Comparison of ENCODE assay signal across 2 cellular contexts in genomic region chr12:31818623-31819268, GRCh38.
TF ChIP-seq lines count a peak whose summit lies in the region.

No MANE protein-coding gene starts in this region.

TF ChIP-seq in K562, 482 proteins besides CTCF, POLR2A, EP300 and RAD21:
- TF ChIP-seq ZBTB34 (CRISPR knock-in tag; IDR thresholded peaks at IDR 0.05) = no peak
- TF ChIP-seq ZNF217 (CRISPR knock-in tag; IDR thresholded peaks at IDR 0.05) = no peak
- no peak for TF ChIP-seq KAT8 (IDR thresholded peaks at IDR 0.05; ENCODE audit: low read depth)
- no peak for TF ChIP-seq USF1 (CRISPR knock-in tag; IDR thresholded peaks at IDR 0.05)
- TF ChIP-seq GABPB1 (CRISPR knock-in tag; IDR thresholded peaks at IDR 0.05) = no peak
- TF ChIP-seq RUNX1 (IDR thresholded peaks at IDR 0.05; ENCODE audit: low read depth) = no peak
- peak; percentile 62; the same call in 1 of the 2 replicates for TF ChIP-seq MAFF (IDR thresholded peaks at IDR 0.05; ENCODE audit: low read length)
- TF ChIP-seq MAFG (tag; conservative IDR thresholded peaks at IDR 0.05) = peak; percentile 57
- peak; percentile 56; the same call in 1 of the 2 replicates for TF ChIP-seq MAFK (IDR thresholded peaks at IDR 0.05; ENCODE audit: low read length)
- no peak for TF ChIP-seq RNF2 (IDR thresholded peaks at IDR 0.05)
- no peak for TF ChIP-seq U2AF1 (optimal IDR thresholded peaks at IDR 0.05; ENCODE audit: low read depth, low read length)
- TF ChIP-seq TSC22D4 (tag; IDR thresholded peaks at IDR 0.05) = no peak
- no peak for TF ChIP-seq ZBTB9 (CRISPR knock-in tag; IDR thresholded peaks at IDR 0.05)
- peak; percentile 79 for TF ChIP-seq C11orf30 (IDR thresholded peaks at IDR 0.05; ENCODE audit: low read depth)
- TF ChIP-seq ZNF316 (IDR thresholded peaks at IDR 0.05) = peak; percentile 87

TF ChIP-seq in HepG2, 621 proteins besides CTCF, POLR2A, EP300 and RAD21:
- TF ChIP-seq MAFK (conservative IDR thresholded peaks at IDR 0.05 in 1 of 2, IDR thresholded peaks at IDR 0.05 in 1 of 2; ENCODE audit: low read length in 2 of 2) (peak; percentile 82 to 87), RERE (CRISPR knock-in tag; IDR thresholded peaks at IDR 0.05; ENCODE audit: low read depth) (no peak), MAFF (IDR thresholded peaks at IDR 0.05; ENCODE audit: low read depth, low read length) (peak; percentile 80)
TF ChIP-seq in HepG2: peak in this region for 2.
